ENCODE assay signal across 8 cellular contexts in genomic region chr14:20697273-20698017, GRCh38. TPM values are rescaled to one million over a fixed set of nuclear protein-coding genes. Genes with fewer than 3 reads are reported as not detected.
A peak's percentile ranks its signal among the peaks of the same experiment; 100 is the strongest.
DNase-seq lines count a peak whose midpoint lies in the region; ATAC-seq and TF ChIP-seq lines count a peak whose summit lies in the region.

No MANE protein-coding gene starts in this region.

- peak; percentile 56 for ATAC-seq in GM18907 (IDR thresholded peaks at IDR 0.05; ENCODE audit: unreplicated experiment)
- no peak for ATAC-seq in HG02840 (IDR thresholded peaks at IDR 0.05; ENCODE audit: low FRiP score, unreplicated experiment)

- TF ChIP-seq CTCF in AG09309 (IDR thresholded peaks at IDR 0.05; ENCODE audit: control insufficient read depth, insufficient read depth, low read depth, low read length, missing control alignments) = peak; percentile 73

- DNase-seq in AG09309 (ENCODE audit: low read depth) (no peak), NCI-H226 (peak; percentile 48), dermis blood vessel endothelial cell (peak; percentile 89), lung microvascular endothelial cell (ENCODE audit: low read depth in 2 of 2) (peak; percentile 84 to 86)
- DNase-seq in activated CD4-positive, alpha-beta T cell treated with anti-CD3 and anti-CD28 coated beads for 48 hours = peak; percentile 72
- peak; percentile 48 for DNase-seq in stimulated activated CD8-positive, alpha-beta memory T cell treated with anti-CD3 and anti-CD28 coated beads, Interleukin-4, amount 100 ng/mL, for 24 hours (ENCODE audit: low read depth)

- no peak overlapping the region for H3K4me3 ChIP-seq in AG09309 (ENCODE audit: control insufficient read depth, low read depth, low read length)

RNA-seq across cellular contexts. Expression of gene ANG, which starts 8.9 kb away (rescaled TPM):
- total RNA-seq in dermis blood vessel endothelial cell (6.3 and 6.4 TPM in 2 replicates), lung microvascular endothelial cell (5.2 and 7.2 TPM in 2 replicates)

RNA-seq across cellular contexts. Expression of gene RNASE4, which starts 13.1 kb away (rescaled TPM):
- total RNA-seq in dermis blood vessel endothelial cell (11.4 and 25.7 TPM in 2 replicates), lung microvascular endothelial cell (10.5 and 12.4 TPM in 2 replicates)

RNA-seq across cellular contexts. Expression of gene EDDM3A, which starts 48.2 kb away (rescaled TPM):
- total RNA-seq in dermis blood vessel endothelial cell (not detected in 2 replicates), lung microvascular endothelial cell (not detected in 2 replicates)

RNA-seq across cellular contexts. Expression of gene OR6S1, which starts 56.0 kb away (rescaled TPM):
- total RNA-seq in dermis blood vessel endothelial cell = not detected in 2 replicates
- total RNA-seq in lung microvascular endothelial cell = not detected in 2 replicates
